2 cellular contexts compared by ENCODE assay signal in genomic region chr2:3399403-3399802, GRCh38.
TF ChIP-seq lines count a peak whose summit lies in the region.

No MANE protein-coding gene starts in this region.

TF ChIP-seq in H1, 55 proteins besides CTCF, POLR2A, EP300 and RAD21:
- no peak for TF ChIP-seq RBBP5 (IDR thresholded peaks at IDR 0.05; ENCODE audit: borderline replicate concordance, low read depth, low read length)
- no peak for TF ChIP-seq KDM5A (IDR thresholded peaks at IDR 0.05; ENCODE audit: low read length)
- no peak for TF ChIP-seq EZH2 (IDR thresholded peaks at IDR 0.05; ENCODE audit: low read depth, low read length, severe bottlenecking)
- no peak for TF ChIP-seq CEBPB (IDR thresholded peaks at IDR 0.05; ENCODE audit: low read depth, low read length)
- no peak for TF ChIP-seq SAP30 (IDR thresholded peaks at IDR 0.05; ENCODE audit: insufficient read depth, insufficient replicate concordance, low read length)
- TF ChIP-seq RFX5 (IDR thresholded peaks at IDR 0.05; ENCODE audit: borderline replicate concordance, low read depth, low read length) = no peak
- no peak for TF ChIP-seq HDAC2 (IDR thresholded peaks at IDR 0.05; ENCODE audit: borderline replicate concordance in 1 of 2, low read depth in 2 of 2, low read length in 2 of 2)
- TF ChIP-seq GTF2F1 (IDR thresholded peaks at IDR 0.05; ENCODE audit: borderline replicate concordance, low read depth, low read length) = no peak
- TF ChIP-seq TAF1 (IDR thresholded peaks at IDR 0.05; ENCODE audit: low read depth, low read length) = no peak
- TF ChIP-seq KDM4A (IDR thresholded peaks at IDR 0.05; ENCODE audit: low read depth, low read length, severe bottlenecking) = no peak

TF ChIP-seq in neural cell, 6 proteins besides CTCF, POLR2A, EP300 and RAD21:
- TF ChIP-seq, protein P1, sequence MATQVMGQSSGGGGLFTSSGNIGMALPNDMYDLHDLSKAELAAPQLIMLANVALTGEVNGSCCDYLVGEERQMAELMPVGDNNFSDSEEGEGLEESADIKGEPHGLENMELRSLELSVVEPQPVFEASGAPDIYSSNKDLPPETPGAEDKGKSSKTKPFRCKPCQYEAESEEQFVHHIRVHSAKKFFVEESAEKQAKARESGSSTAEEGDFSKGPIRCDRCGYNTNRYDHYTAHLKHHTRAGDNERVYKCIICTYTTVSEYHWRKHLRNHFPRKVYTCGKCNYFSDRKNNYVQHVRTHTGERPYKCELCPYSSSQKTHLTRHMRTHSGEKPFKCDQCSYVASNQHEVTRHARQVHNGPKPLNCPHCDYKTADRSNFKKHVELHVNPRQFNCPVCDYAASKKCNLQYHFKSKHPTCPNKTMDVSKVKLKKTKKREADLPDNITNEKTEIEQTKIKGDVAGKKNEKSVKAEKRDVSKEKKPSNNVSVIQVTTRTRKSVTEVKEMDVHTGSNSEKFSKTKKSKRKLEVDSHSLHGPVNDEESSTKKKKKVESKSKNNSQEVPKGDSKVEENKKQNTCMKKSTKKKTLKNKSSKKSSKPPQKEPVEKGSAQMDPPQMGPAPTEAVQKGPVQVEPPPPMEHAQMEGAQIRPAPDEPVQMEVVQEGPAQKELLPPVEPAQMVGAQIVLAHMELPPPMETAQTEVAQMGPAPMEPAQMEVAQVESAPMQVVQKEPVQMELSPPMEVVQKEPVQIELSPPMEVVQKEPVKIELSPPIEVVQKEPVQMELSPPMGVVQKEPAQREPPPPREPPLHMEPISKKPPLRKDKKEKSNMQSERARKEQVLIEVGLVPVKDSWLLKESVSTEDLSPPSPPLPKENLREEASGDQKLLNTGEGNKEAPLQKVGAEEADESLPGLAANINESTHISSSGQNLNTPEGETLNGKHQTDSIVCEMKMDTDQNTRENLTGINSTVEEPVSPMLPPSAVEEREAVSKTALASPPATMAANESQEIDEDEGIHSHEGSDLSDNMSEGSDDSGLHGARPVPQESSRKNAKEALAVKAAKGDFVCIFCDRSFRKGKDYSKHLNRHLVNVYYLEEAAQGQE (IDR thresholded peaks at IDR 0.05; ENCODE audit: borderline replicate concordance) = no peak
- TF ChIP-seq TAF1 (IDR thresholded peaks at IDR 0.05; ENCODE audit: low read depth) (no peak), SMC3 (conservative IDR thresholded peaks at IDR 0.05; ENCODE audit: poor library complexity) (no peak), MXI1 (conservative IDR thresholded peaks at IDR 0.05; ENCODE audit: poor library complexity, severe bottlenecking) (no peak), EZH2 (IDR thresholded peaks at IDR 0.05; ENCODE audit: borderline replicate concordance, insufficient read depth, low read length, poor library complexity, severe bottlenecking) (no peak), POLR2AphosphoS5 (IDR thresholded peaks at IDR 0.05) (no peak)
TF ChIP-seq in neural cell: peak in this region for 0.
